ENCODE assay signal across 8 cellular contexts in genomic region chr12:98645572-98646067, GRCh38. TPM values are rescaled to one million over a fixed set of nuclear protein-coding genes. Genes with fewer than 3 reads are reported as not detected.
DNase-seq lines count a peak whose midpoint lies in the region; ATAC-seq and TF ChIP-seq lines count a peak whose summit lies in the region.

No MANE protein-coding gene starts in this region.

- intact Hi-C loops in psoas muscle (cut with DNase I): loop anchor here (2.0 to 5.0 kb wide), 3 partner anchors 53 to 158 kb away; partner anchors contain the start of gene SLC25A3 (in 2 of the 2)

- no peaks in the 10 kb centered on the region for H3K27me3 ChIP-seq in psoas muscle (ENCODE audit: insufficient read depth in 3 of 3, low read length in 2 of 3)

- in situ Hi-C loops in G401 (cut with HindIII; ENCODE audit: low sequenced_read_pairs): no loop called here

- H3K36me3 ChIP-seq in psoas muscle (ENCODE audit: insufficient read depth in 1 of 2, low read depth in 1 of 2): peaks cover 0 to 26% of the 10 kb centered on the region in 2 donors

- DNase-seq in G401 (ENCODE audit: low spot score): peak; percentile 53
- DNase-seq in NB4 (ENCODE audit: low read depth): peak; percentile 66
- peak in 30 of 56 donors; percentile 4 to 54 (median 32) for DNase-seq in amygdala (lab: John Stamatoyannopoulos, UW)
- DNase-seq in hepatic stellate cell (ENCODE audit: low spot score): peak; percentile 13
- DNase-seq in psoas muscle: no peak
- DNase-seq in stimulated activated naive CD4-positive, alpha-beta T cell treated with Interleukin-2 at 50 U/mL for 16 hours (lab: John Stamatoyannopoulos, UW): no peak

- H3K4me1 ChIP-seq in psoas muscle: peaks cover 17% of the 10 kb centered on the region

- 0 to 2% (median 1%) methylated on average over 20 to 24 of the region's 24 CpGs for WGBS in psoas muscle, 3 donors

- no peaks in the 10 kb centered on the region for H3K9me3 ChIP-seq in psoas muscle

- no peak for TF ChIP-seq POLR2A in NB4 (IDR thresholded peaks at IDR 0.05; ENCODE audit: extremely low read depth, insufficient read length)

- TF ChIP-seq CTCF in NB4 (IDR thresholded peaks at IDR 0.05; ENCODE audit: low read depth, low read length) (no peak), psoas muscle (IDR thresholded peaks at IDR 0.05) (no peak)

- peak overlapping the region; percentile 74 for H3K27ac ChIP-seq in psoas muscle

- ATAC-seq in GM21825 (IDR thresholded peaks at IDR 0.05; ENCODE audit: unreplicated experiment) (peak; percentile 1), psoas muscle (peak; percentile 7 to 38 (median 27)), GM18520 (IDR thresholded peaks at IDR 0.05; ENCODE audit: unreplicated experiment) (no peak)

- H3K4me3 ChIP-seq in NB4 (ENCODE audit: low read depth, low read length) (peak overlapping the region; percentile 66), psoas muscle (peak overlapping the region; percentile 74)

RNA-seq across cellular contexts. Expression of gene APAF1, which starts 0.5 kb away (rescaled TPM):
- total RNA-seq in G401 (2014; rRNA removed; shearing (Covaris generic)): 16.9 and 32.1 TPM in 2 replicates
- total RNA-seq in psoas muscle: 1 to 10 TPM; 4.3 to 6.8 (median 5.3) TPM
- 10 to 100 TPM in 1 of 3 donors, 1 to 10 TPM in 2; 2.0 to 10.2 (median 2.7) TPM for polyA plus RNA-seq in psoas muscle

RNA-seq across cellular contexts. Expression of gene IKBIP, which starts 1.0 kb away (rescaled TPM):
- total RNA-seq in G401 (2014; rRNA removed; shearing (Covaris generic)): 43.8 and 50.4 TPM in 2 replicates
- 1 to 10 TPM; 2.1 to 6.0 (median 3.4) TPM for total RNA-seq in psoas muscle
- 1 to 10 TPM; 2.8 to 5.1 (median 3.6) TPM for polyA plus RNA-seq in psoas muscle

RNA-seq across cellular contexts. Expression of gene SLC25A3, which starts 52.1 kb away (rescaled TPM):
- total RNA-seq in G401 (2014; rRNA removed; shearing (Covaris generic)): 1,003 and 1,119 TPM in 2 replicates
- total RNA-seq in psoas muscle: 1,000 to 10,000 TPM in 2 of 4 donors, 100 to 1,000 TPM in 2; 665 to 1,243 (median 857) TPM
- 1,000 to 10,000 TPM; 1,136 to 2,071 (median 1,328) TPM for polyA plus RNA-seq in psoas muscle

Comparison
In these comparisons a context has a peak if more than half of its experiments do, and no peak if none do; other contexts are left out.
1. DNase-seq: peak in G401 (single experiment), NB4 (single experiment), amygdala (30 of 56) and hepatic stellate cell (single experiment); none in psoas muscle (0 of 2) and stimulated activated naive CD4-positive, alpha-beta T cell treated with Interleukin-2 at 50 U/mL for 16 hours (single experiment).